In genomic region chr9:93092171-93092991, GRCh38 we compare ENCODE assay signal across 13 cellular contexts. TPM values are rescaled to one million over a fixed set of nuclear protein-coding genes. Genes with fewer than 3 reads are reported as not detected.
DNase-seq lines count a peak whose midpoint lies in the region; ATAC-seq and TF ChIP-seq lines count a peak whose summit lies in the region.
"Had no signal": no experiment of that assay in that cellular context is flagged by ENCODE, and none has a peak within 500 bp of the region (broad histone marks: within the 10 kb centered on the region; RNA-seq: fewer than 3 reads in every experiment).

No MANE protein-coding gene starts in this region.

- peaks cover 0 to 14% (median 0%) of the 10 kb centered on the region in 12 donors for H3K9me3 ChIP-seq in heart left ventricle
- H3K9me3 ChIP-seq: Caco-2, HAP-1 had no signal

- WGBS in heart left ventricle, 4 donors = 77 to 89% (median 84%) methylated on average over 7 of the region's 7 CpGs

- H3K4me1 ChIP-seq in heart left ventricle = peaks cover 8 to 38% (median 30%) of the 10 kb centered on the region in 12 donors

- H3K9me3 Mint-ChIP-seq in activated T-cell treated with anti-CD3 and anti-CD28 coated beads, Interleukin-2, amount 50 U/mL, for 72 hours = peaks cover 5 to 8% of the 10 kb centered on the region in 2 donors

- ATAC-seq in heart left ventricle (no peak), Right ventricle myocardium inferior (no peak)
- no peak for ATAC-seq in activated T-cell treated with anti-CD3 and anti-CD28 coated beads, Interleukin-2, amount 50 U/mL, for 72 hours (replicated peaks in 1 of 2)
- ATAC-seq: Panc1 had no signal

- no peaks in the 10 kb centered on the region for H3K36me3 ChIP-seq in heart left ventricle
- H3K36me3 ChIP-seq: HAP-1 had no signal

- peak in 3 of 5 donors; percentile 3 to 18 (median 16) for DNase-seq in heart left ventricle
- DNase-seq in Right ventricle myocardium inferior (ENCODE audit: missing footprints) = no peak
- DNase-seq in activated T-cell treated with anti-CD3 and anti-CD28 coated beads, Interleukin-2, amount 50 U/mL, for 72 hours = no peak
- DNase-seq in mesenteric fat pad (ENCODE audit: low spot score) = peak; percentile 82
- DNase-seq in ureter (ENCODE audit: low spot score) = peak; percentile 44
- DNase-seq in COLO829 (ENCODE audit: low spot score) = no peak
- DNase-seq in effector CD8-positive, alpha-beta T cell (lab: John Stamatoyannopoulos, UW) = no peak
- DNase-seq in NCI-H524 treated with DMSO at 0.1 percent for 48 hours (lab: John Stamatoyannopoulos, UW) = no peak
- DNase-seq: Caco-2; effector CD4-positive, alpha-beta T cell; NCI-H1092 treated with DMSO at 0.1 percent for 48 hours had no signal

- H3K27ac ChIP-seq in heart left ventricle = peak overlapping the region; percentile 2 to 98 (median 79)

- H3K27me3 ChIP-seq in heart left ventricle = no peaks in the 10 kb centered on the region

- TF ChIP-seq CTCF in heart left ventricle (IDR thresholded peaks at IDR 0.05) = no peak

- no peak for TF ChIP-seq POLR2A in heart left ventricle (IDR thresholded peaks at IDR 0.05)

- H3K27ac Mint-ChIP-seq in activated T-cell treated with anti-CD3 and anti-CD28 coated beads, Interleukin-2, amount 50 U/mL, for 72 hours = peak overlapping the region; percentile 88

- peaks cover 81% of the 10 kb centered on the region for H3K4me1 Mint-ChIP-seq in activated T-cell treated with anti-CD3 and anti-CD28 coated beads, Interleukin-2, amount 50 U/mL, for 72 hours (ENCODE audit: low read depth)

- H3K4me3 ChIP-seq in heart left ventricle = no peak overlapping the region
- H3K4me3 ChIP-seq: HAP-1 had no signal

- intact Hi-C loops in heart left ventricle (cut with DNase I) (loop anchor here in 3 of 10 donors (5.0 to 10.0 kb wide), 3 partner anchors 35 to 472 kb away; partner anchors contain the start of gene SUSD3 (in 1 of the 3)), Right ventricle myocardium inferior (cut with DNase I) (no loop called here)

- H3K4me3 Mint-ChIP-seq in activated T-cell treated with anti-CD3 and anti-CD28 coated beads, Interleukin-2, amount 50 U/mL, for 72 hours = peak overlapping the region; percentile 90 to 94

- no peaks in the 10 kb centered on the region for H3K27me3 Mint-ChIP-seq in activated T-cell treated with anti-CD3 and anti-CD28 coated beads, Interleukin-2, amount 50 U/mL, for 72 hours (ENCODE audit: low read depth)

- H3K36me3 Mint-ChIP-seq in activated T-cell treated with anti-CD3 and anti-CD28 coated beads, Interleukin-2, amount 50 U/mL, for 72 hours (ENCODE audit: insufficient read depth in 2 of 2) = peaks cover 18 to 26% of the 10 kb centered on the region in 2 donors

RNA-seq across cellular contexts. Expression of gene CARD19, which starts 3.6 kb away (rescaled TPM):
- 10 to 100 TPM; 24.2 to 46.2 (median 27.5) TPM for total RNA-seq in heart left ventricle
- polyA plus RNA-seq in heart left ventricle = 10 to 100 TPM; 38.9 to 42.7 TPM
- 27.1 TPM for total RNA-seq in Right ventricle myocardium inferior
- 10 to 100 TPM; 65.7 to 70.0 TPM for total RNA-seq in activated T-cell treated with anti-CD3 and anti-CD28 coated beads, Interleukin-2, amount 50 U/mL, for 72 hours
- 38.9 TPM for total RNA-seq in mesenteric fat pad
- total RNA-seq in ureter = 31.3 TPM

RNA-seq across cellular contexts. Expression of gene SUSD3, which starts 33.9 kb away (rescaled TPM):
- total RNA-seq in heart left ventricle (1 to 10 TPM in 2 of 9 donors, under 1 TPM in 5, not detected in 2; 0.29 to 5.2 (median 0.56) TPM), Right ventricle myocardium inferior (1.7 TPM), mesenteric fat pad (2.0 TPM), ureter (3.0 TPM)
- polyA plus RNA-seq in heart left ventricle = under 1 TPM in 1 of 2 donors, not detected in 1; 0.50 TPM
- 10 to 100 TPM; 53.1 to 56.8 TPM for total RNA-seq in activated T-cell treated with anti-CD3 and anti-CD28 coated beads, Interleukin-2, amount 50 U/mL, for 72 hours

RNA-seq across cellular contexts. Expression of gene NINJ1, which starts 41.7 kb away (rescaled TPM):
- total RNA-seq in heart left ventricle (10 to 100 TPM; 42.2 to 96.1 (median 56.3) TPM), Right ventricle myocardium inferior (55.5 TPM), mesenteric fat pad (58.8 TPM), ureter (32.1 TPM)
- 10 to 100 TPM; 52.0 to 52.9 TPM for polyA plus RNA-seq in heart left ventricle
- 100 to 1,000 TPM; 121 to 124 TPM for total RNA-seq in activated T-cell treated with anti-CD3 and anti-CD28 coated beads, Interleukin-2, amount 50 U/mL, for 72 hours

Comparison
In these comparisons a context has a peak if more than half of its experiments do, and no peak if none do; other contexts are left out.
1. DNase-seq: peak in heart left ventricle (3 of 5), mesenteric fat pad (single experiment) and ureter (single experiment); none in Right ventricle myocardium inferior (single experiment), activated T-cell treated with anti-CD3 and anti-CD28 coated beads, Interleukin-2, amount 50 U/mL, for 72 hours (0 of 2), COLO829 (single experiment), effector CD8-positive, alpha-beta T cell (single experiment) and NCI-H524 treated with DMSO at 0.1 percent for 48 hours (single experiment).
2. RNA of gene SUSD3, which starts 33.9 kb away (total RNA-seq): 53.1 to 56.8 TPM in activated T-cell treated with anti-CD3 and anti-CD28 coated beads, Interleukin-2, amount 50 U/mL, for 72 hours; 3.0 TPM in ureter (single experiment), 2.0 TPM in mesenteric fat pad (single experiment), 1.7 TPM in Right ventricle myocardium inferior (single experiment) and 0.29 to 5.2 TPM in heart left ventricle; every median in the first group is over 4 times any median in the second.